8 cellular contexts compared by ENCODE assay signal in the genomic region with DNA sequence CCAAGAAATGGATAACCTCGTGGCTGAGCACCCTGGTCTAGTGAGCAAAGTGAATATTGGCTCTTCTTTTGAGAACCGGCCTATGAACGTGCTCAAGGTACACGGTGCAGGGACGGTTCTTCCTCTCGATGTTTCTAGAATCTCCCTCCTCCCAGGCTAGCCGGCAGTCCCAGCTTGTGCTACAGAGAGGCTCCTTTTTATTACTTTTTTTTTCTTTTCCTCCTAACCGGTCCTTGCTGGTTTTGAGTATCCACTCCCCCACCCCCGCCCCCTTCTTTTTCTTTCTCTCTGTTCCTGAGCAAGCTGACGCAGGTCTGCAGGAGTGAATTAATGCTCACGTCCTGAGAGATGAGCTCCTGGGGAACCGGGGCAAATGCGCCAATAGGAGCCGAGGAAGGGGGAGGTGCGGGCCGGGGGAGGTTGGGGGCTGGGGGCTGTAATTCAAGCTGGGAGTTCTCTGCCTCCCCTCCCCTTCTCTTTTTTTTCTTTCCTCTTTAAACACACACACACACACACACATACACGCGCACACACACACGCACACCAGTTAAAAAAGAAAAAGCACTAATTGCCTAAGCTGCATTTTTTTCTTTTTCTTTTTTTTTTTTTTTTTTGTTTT. TPM values are rescaled to one million over a fixed set of nuclear protein-coding genes. Genes with fewer than 3 reads are reported as not detected.
DNase-seq lines count a peak whose midpoint lies in the region; ATAC-seq and TF ChIP-seq lines count a peak whose summit lies in the region.

No MANE protein-coding gene starts in this region.

- ATAC-seq in Right ventricle myocardium superior (ENCODE audit: poor library complexity) (no peak), heart right ventricle (peak in 6 of 8 donors; percentile 15 to 54 (median 32)), gastrocnemius medialis (no peak), GM18858 (IDR thresholded peaks at IDR 0.05; ENCODE audit: unreplicated experiment) (no peak), GM18519 (IDR thresholded peaks at IDR 0.05; ENCODE audit: low FRiP score, unreplicated experiment) (no peak), GM18511 (IDR thresholded peaks at IDR 0.05; ENCODE audit: unreplicated experiment) (no peak)

- no peak overlapping the region for H3K27ac Mint-ChIP-seq in T-helper 2 cell treated with Interferon-gamma antibody and Interleukin-4, amounts not matched to agents 5 μg/mL and 100 μg/mL, for 36 hours

- DNase-seq in cardiac muscle cell (ENCODE audit: low read depth in 1 of 2, low spot score in 1 of 2) (peak; percentile 73 to 91), Right ventricle myocardium superior (no peak), heart right ventricle (no peak), gastrocnemius medialis (no peak)
- no peak for DNase-seq in T-helper 2 cell treated with Interferon-gamma antibody and Interleukin-4, amounts not matched to agents 5 μg/mL and 100 μg/mL, for 36 hours (ENCODE audit: low spot score)

- TF ChIP-seq POLR2A in gastrocnemius medialis (IDR thresholded peaks at IDR 0.05): no peak

- H3K36me3 Mint-ChIP-seq in T-helper 2 cell treated with Interferon-gamma antibody and Interleukin-4, amounts not matched to agents 5 μg/mL and 100 μg/mL, for 36 hours (ENCODE audit: low read depth): no peaks in the 10 kb centered on the region

- H3K4me3 ChIP-seq in cardiac muscle cell (no peak overlapping the region), heart right ventricle (peak overlapping the region in 7 of 10 donors; percentile 10 to 46 (median 32)), gastrocnemius medialis (peak overlapping the region; percentile 20 to 38 (median 31))

- intact Hi-C loops in Right ventricle myocardium superior (cut with DNase I): no loop called here
- intact Hi-C loops in heart right ventricle (cut with DNase I): loop anchor here in 6 of 10 donors (5.0 to 10.0 kb wide), 6 partner anchors 82 to 1112 kb away; a partner anchor contains a TSS
- intact Hi-C loops in gastrocnemius medialis (cut with DNase I; ENCODE audit: low total_unique reads): no loop called here

- H3K27me3 Mint-ChIP-seq in T-helper 2 cell treated with Interferon-gamma antibody and Interleukin-4, amounts not matched to agents 5 μg/mL and 100 μg/mL, for 36 hours (ENCODE audit: low read depth): peaks cover 2% of the 10 kb centered on the region

- in situ Hi-C loops in gastrocnemius medialis (cut with MboI; ENCODE audit: low sequenced_read_pairs in 4 of 4): no loop called here

- H3K36me3 ChIP-seq in cardiac muscle cell (no peaks in the 10 kb centered on the region), heart right ventricle (no peaks in the 10 kb centered on the region), gastrocnemius medialis (no peaks in the 10 kb centered on the region)

- H3K27me3 ChIP-seq in cardiac muscle cell: no peaks in the 10 kb centered on the region
- H3K27me3 ChIP-seq in heart right ventricle: peaks cover 0 to 40% (median 18%) of the 10 kb centered on the region in 7 donors
- H3K27me3 ChIP-seq in gastrocnemius medialis: peaks cover 32 to 46% (median 44%) of the 10 kb centered on the region in 3 donors

- H3K9me3 ChIP-seq in cardiac muscle cell (ENCODE audit: low read depth) (no peaks in the 10 kb centered on the region), heart right ventricle (no peaks in the 10 kb centered on the region), gastrocnemius medialis (no peaks in the 10 kb centered on the region)

- H3K27ac ChIP-seq in cardiac muscle cell: peak overlapping the region; percentile 48
- peak overlapping the region in 6 of 10 donors; percentile 25 to 61 (median 38) for H3K27ac ChIP-seq in heart right ventricle
- H3K27ac ChIP-seq in gastrocnemius medialis: no peak overlapping the region

- peaks cover 7% of the 10 kb centered on the region for H3K4me1 Mint-ChIP-seq in T-helper 2 cell treated with Interferon-gamma antibody and Interleukin-4, amounts not matched to agents 5 μg/mL and 100 μg/mL, for 36 hours (ENCODE audit: low read depth)

- peak overlapping the region; percentile 30 for H3K4me3 Mint-ChIP-seq in T-helper 2 cell treated with Interferon-gamma antibody and Interleukin-4, amounts not matched to agents 5 μg/mL and 100 μg/mL, for 36 hours

- TF ChIP-seq CTCF in cardiac muscle cell (IDR thresholded peaks at IDR 0.05; ENCODE audit: low read depth, low read length): no peak
- TF ChIP-seq CTCF in heart right ventricle (IDR thresholded peaks at IDR 0.05): no peak
- TF ChIP-seq CTCF in gastrocnemius medialis (IDR thresholded peaks at IDR 0.05 in 4 of 5, conservative IDR thresholded peaks at IDR 0.05 in 1 of 5): no peak

- WGBS in heart right ventricle, 2 donors: 9 to 14% methylated on average over 19 of the region's 19 CpGs

- H3K9me3 Mint-ChIP-seq in T-helper 2 cell treated with Interferon-gamma antibody and Interleukin-4, amounts not matched to agents 5 μg/mL and 100 μg/mL, for 36 hours: no peaks in the 10 kb centered on the region

- peaks cover 32% of the 10 kb centered on the region for H3K4me1 ChIP-seq in cardiac muscle cell (ENCODE audit: low read depth)
- peaks cover 0 to 39% (median 8%) of the 10 kb centered on the region in 9 donors for H3K4me1 ChIP-seq in heart right ventricle
- H3K4me1 ChIP-seq in gastrocnemius medialis: peaks cover 7 to 18% of the 10 kb centered on the region in 2 donors

RNA-seq across cellular contexts. Expression of a gene that starts 6.5 kb away (rescaled TPM):
- total RNA-seq in cardiac muscle cell (0.71 and 1.9 TPM in 2 replicates), Right ventricle myocardium superior (not detected), heart right ventricle (1 to 10 TPM in 1 of 10 donors, under 1 TPM in 6, not detected in 3; 0.60 to 1.1 (median 0.91) TPM), gastrocnemius medialis (not detected)
- polyA plus RNA-seq in cardiac muscle cell (0.39 TPM in 1 of 2 replicates, not detected in the other), heart right ventricle (under 1 TPM in 1 of 2 donors, not detected in 1; 0.23 TPM)

RNA-seq across cellular contexts. Expression of a gene that starts 19.8 kb away (rescaled TPM):
- total RNA-seq in cardiac muscle cell (0.07 TPM in 1 of 2 replicates, not detected in the other), Right ventricle myocardium superior (not detected), heart right ventricle (1 to 10 TPM in 1 of 10 donors, under 1 TPM in 3, not detected in 6; 0.27 to 2.7 (median 0.47) TPM), gastrocnemius medialis (not detected)
- polyA plus RNA-seq in cardiac muscle cell (0.24 and 0.39 TPM in 2 replicates), heart right ventricle (under 1 TPM in 1 of 2 donors, not detected in 1; 0.04 TPM)

Comparison
In these comparisons a context has a peak if more than half of its experiments do, and no peak if none do; other contexts are left out.
1. DNase-seq: peak in cardiac muscle cell (2 of 2); none in Right ventricle myocardium superior (single experiment), T-helper 2 cell treated with Interferon-gamma antibody and Interleukin-4, amounts not matched to agents 5 μg/mL and 100 μg/mL, for 36 hours (single experiment), heart right ventricle (0 of 2) and gastrocnemius medialis (0 of 2).
2. ATAC-seq: peak in heart right ventricle (6 of 8); none in Right ventricle myocardium superior (single experiment), gastrocnemius medialis (0 of 2), GM18858 (single experiment), GM18519 (single experiment) and GM18511 (single experiment).
3. intact Hi-C loops: an anchor here in heart right ventricle (5.0 to 10.0 kb wide); none called in Right ventricle myocardium superior and gastrocnemius medialis.
4. H3K27ac ChIP-seq: peak in cardiac muscle cell (single experiment) and heart right ventricle (6 of 10); none in gastrocnemius medialis (0 of 4).